ENCODE assay signal across 15 cellular contexts in genomic region chr7:28533731-28534531, GRCh38.
DNase-seq lines count a peak whose midpoint lies in the region; ATAC-seq and TF ChIP-seq lines count a peak whose summit lies in the region.
"Had no signal": no experiment of that assay in that cellular context is flagged by ENCODE, and none has a peak within 500 bp of the region (broad histone marks: within the 10 kb centered on the region; RNA-seq: fewer than 3 reads in every experiment).

No MANE protein-coding gene starts in this region.

- H3K9me3 Mint-ChIP-seq in mesothelial cell of epicardium: peaks cover 4% of the 10 kb centered on the region
- H3K9me3 Mint-ChIP-seq: activated naive CD4-positive, alpha-beta T cell treated with anti-CD3 and anti-CD28 coated beads, Interleukin-2, amount 10 ng/mL, durations not matched to agents 7 days and 5 days had no signal

- H3K27ac ChIP-seq in uterus: peak overlapping the region in 1 of 2 donors; percentile 58
- H3K27ac ChIP-seq: 22Rv1, KMS-11 had no signal

- intact Hi-C loops in uterus (cut with DNase I; ENCODE audit: low total_unique reads): no loop called here

- TF ChIP-seq CTCF in mesothelial cell of epicardium (IDR thresholded peaks at IDR 0.05; ENCODE audit: unreplicated experiment) (no peak), uterus (IDR thresholded peaks at IDR 0.05) (no peak)

- H3K9me3 ChIP-seq in uterus: no peaks in the 10 kb centered on the region
- H3K9me3 ChIP-seq: thoracic aorta had no signal

- H3K36me3 ChIP-seq in uterus: no peaks in the 10 kb centered on the region
- H3K36me3 ChIP-seq: thoracic aorta had no signal

- no peaks in the 10 kb centered on the region for H3K27me3 ChIP-seq in uterus

- no peak for ATAC-seq in GM21447 (IDR thresholded peaks at IDR 0.05; ENCODE audit: unreplicated experiment)
- ATAC-seq in HG03159 (IDR thresholded peaks at IDR 0.05; ENCODE audit: unreplicated experiment): no peak

- DNase-seq in DMS153 (lab: John Stamatoyannopoulos, UW): peak; percentile 23
- no peak for DNase-seq in DMS153 treated with DMSO at 0.1 percent for 48 hours (lab: John Stamatoyannopoulos, UW; ENCODE audit: unreplicated experiment)
- peak; percentile 37 for DNase-seq in dedifferentiated amniotic fluid mesenchymal stem cell (ENCODE audit: extremely low spot score)
- no peak for DNase-seq in mesothelial cell of epicardium (ENCODE audit: low spot score in 2 of 2, unreplicated experiment in 2 of 2)
- peak; percentile 33 to 46 for DNase-seq in uterus
- DNase-seq in NCI-H748 treated with DMSO at 0.1 percent for 48 hours (lab: John Stamatoyannopoulos, UW): no peak
- DNase-seq: activated B cell treated with CpG ODN at 0.5 μM for 24 hours; activated naive CD4-positive, alpha-beta T cell treated with anti-CD3 and anti-CD28 coated beads, Interleukin-2, amount 10 ng/mL, durations not matched to agents 7 days and 5 days; erythroblast; stimulated activated CD4-positive, alpha-beta T cell treated with anti-CD3 and anti-CD28 coated beads, Interleukin-1b, Interleukin-23, amount 100 ng/mL, for 48 hours had no signal

- peaks cover 27% of the 10 kb centered on the region for H3K4me1 Mint-ChIP-seq in mesothelial cell of epicardium
- H3K4me1 Mint-ChIP-seq: activated naive CD4-positive, alpha-beta T cell treated with anti-CD3 and anti-CD28 coated beads, Interleukin-2, amount 10 ng/mL, durations not matched to agents 7 days and 5 days had no signal

- H3K4me3 ChIP-seq in uterus: no peak overlapping the region
- H3K4me3 ChIP-seq: thoracic aorta had no signal

- no peak overlapping the region for H3K4me3 Mint-ChIP-seq in mesothelial cell of epicardium
- H3K4me3 Mint-ChIP-seq: activated B cell treated with CpG ODN at 0.5 μM for 24 hours; activated naive CD4-positive, alpha-beta T cell treated with anti-CD3 and anti-CD28 coated beads, Interleukin-2, amount 10 ng/mL, durations not matched to agents 7 days and 5 days had no signal

- H3K36me3 Mint-ChIP-seq in mesothelial cell of epicardium: peaks cover 4% of the 10 kb centered on the region
- H3K36me3 Mint-ChIP-seq: activated naive CD4-positive, alpha-beta T cell treated with anti-CD3 and anti-CD28 coated beads, Interleukin-2, amount 10 ng/mL, durations not matched to agents 7 days and 5 days had no signal

- no peak for TF ChIP-seq POLR2A in uterus (IDR thresholded peaks at IDR 0.05)

- peak overlapping the region; percentile 76 for H3K27ac Mint-ChIP-seq in mesothelial cell of epicardium
- H3K27ac Mint-ChIP-seq: activated B cell treated with CpG ODN at 0.5 μM for 24 hours; activated naive CD4-positive, alpha-beta T cell treated with anti-CD3 and anti-CD28 coated beads, Interleukin-2, amount 10 ng/mL, durations not matched to agents 7 days and 5 days had no signal

- no peaks in the 10 kb centered on the region for H3K4me1 ChIP-seq in uterus

- H3K27me3 Mint-ChIP-seq in mesothelial cell of epicardium (ENCODE audit: low read depth): peaks cover 14% of the 10 kb centered on the region
- H3K27me3 Mint-ChIP-seq: activated B cell treated with CpG ODN at 0.5 μM for 24 hours had no signal

Comparison
In these comparisons a context has a peak if more than half of its experiments do, and no peak if none do; other contexts are left out.
1. DNase-seq: peak in DMS153 (single experiment), dedifferentiated amniotic fluid mesenchymal stem cell (single experiment) and uterus (2 of 2); none in DMS153 treated with DMSO at 0.1 percent for 48 hours (single experiment), mesothelial cell of epicardium (0 of 2) and NCI-H748 treated with DMSO at 0.1 percent for 48 hours (single experiment).